Comparison of ENCODE assay signal across 16 cellular contexts in the genomic region with DNA sequence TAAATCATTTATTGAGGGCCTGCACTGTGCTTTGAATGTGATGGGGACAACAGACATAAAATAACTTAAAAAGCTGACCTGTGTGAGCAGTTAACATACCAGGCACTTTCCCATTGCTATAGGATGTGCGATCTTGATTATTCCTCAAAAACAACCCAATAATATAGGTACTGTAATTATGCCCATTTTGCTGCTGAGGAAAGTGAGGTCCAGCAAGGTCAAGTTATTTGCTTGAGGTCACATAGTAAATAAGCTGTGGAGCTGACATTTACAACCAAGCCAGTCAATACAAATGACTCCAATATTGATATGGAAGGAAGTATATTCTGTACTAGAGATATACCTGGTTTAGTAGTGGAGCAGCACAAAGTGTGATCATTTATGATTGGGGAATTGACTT.
"Had no signal": no experiment of that assay in that cellular context is flagged by ENCODE, and none has a peak within 500 bp of the region (broad histone marks: within the 10 kb centered on the region; RNA-seq: fewer than 3 reads in every experiment).

No MANE protein-coding gene starts in this region.

- H3K4me3 Mint-ChIP-seq: activated CD8-positive, alpha-beta memory T cell treated with anti-CD3 and anti-CD28 coated beads, Interleukin-2, amount 10 ng/mL, durations not matched to agents 7 days and 5 days; activated naive CD8-positive, alpha-beta T cell; activated T-cell treated with anti-CD3 and anti-CD28 coated beads, Interleukin-2, amount 50 U/mL, for 4 hours; neural crest cell; stimulated activated effector memory CD8-positive, alpha-beta T cell treated with anti-CD3 and anti-CD28 coated beads, Interleukin-12 subunit alpha, Interleukin-12 subunit beta, amount 100 ng/mL, for 72 hours had no signal

- H3K9me3 Mint-ChIP-seq: activated T-cell treated with anti-CD3 and anti-CD28 coated beads, Interleukin-2, amount 50 U/mL, for 4 hours; stimulated activated effector memory CD8-positive, alpha-beta T cell treated with anti-CD3 and anti-CD28 coated beads, Interleukin-12 subunit alpha, Interleukin-12 subunit beta, amount 100 ng/mL, for 72 hours had no signal

- H3K36me3 ChIP-seq: ovary had no signal

- H3K27ac Mint-ChIP-seq: activated CD8-positive, alpha-beta memory T cell treated with anti-CD3 and anti-CD28 coated beads, Interleukin-2, amount 10 ng/mL, durations not matched to agents 7 days and 5 days; activated naive CD8-positive, alpha-beta T cell; stimulated activated effector memory CD8-positive, alpha-beta T cell treated with anti-CD3 and anti-CD28 coated beads, Interleukin-12 subunit alpha, Interleukin-12 subunit beta, amount 100 ng/mL, for 72 hours had no signal

- H3K36me3 Mint-ChIP-seq: activated CD8-positive, alpha-beta memory T cell treated with anti-CD3 and anti-CD28 coated beads, Interleukin-2, amount 10 ng/mL, durations not matched to agents 7 days and 5 days; activated naive CD8-positive, alpha-beta T cell; stimulated activated effector memory CD8-positive, alpha-beta T cell treated with anti-CD3 and anti-CD28 coated beads, Interleukin-12 subunit alpha, Interleukin-12 subunit beta, amount 100 ng/mL, for 72 hours had no signal

- ATAC-seq: activated CD8-positive, alpha-beta memory T cell treated with anti-CD3 and anti-CD28 coated beads, Interleukin-2, amount 10 ng/mL, durations not matched to agents 7 days and 5 days; activated T-cell treated with anti-CD3 and anti-CD28 coated beads, Interleukin-2, amount 50 U/mL, for 4 hours; left ventricle myocardium superior; stimulated activated effector memory CD8-positive, alpha-beta T cell treated with anti-CD3 and anti-CD28 coated beads, Interleukin-12 subunit alpha, Interleukin-12 subunit beta, amount 100 ng/mL, for 72 hours had no signal

- H3K4me3 ChIP-seq: esophagus muscularis mucosa, ovary, tibial artery had no signal

- DNase-seq: activated CD4-positive, alpha-beta T cell treated with anti-CD3 and anti-CD28 coated beads, Interleukin-2, amount 50 U/mL, for 4 hours; activated CD4-positive, CD25-positive, alpha-beta regulatory T cell treated with anti-CD3 and anti-CD28 coated beads, Interleukin-2, amount 50 U/mL, for 72 hours; activated CD8-positive, alpha-beta memory T cell treated with anti-CD3 and anti-CD28 coated beads, Interleukin-2, amount 10 ng/mL, durations not matched to agents 7 days and 5 days; activated gamma-delta T cell; activated T-cell treated with anti-CD3 and anti-CD28 coated beads, Interleukin-2, amount 50 U/mL, for 4 hours; left ventricle myocardium superior; ovary; small intestine; T-helper 2 cell; tibial artery had no signal

- H3K9me3 ChIP-seq: esophagus muscularis mucosa, ovary, tibial artery had no signal

- H3K27ac ChIP-seq: esophagus muscularis mucosa, ovary, tibial artery had no signal

- FAIRE-seq: frontal cortex, small intestine, TTC549 had no signal

- H3K27me3 ChIP-seq: esophagus muscularis mucosa, ovary, tibial artery had no signal
